In the genomic region with DNA sequence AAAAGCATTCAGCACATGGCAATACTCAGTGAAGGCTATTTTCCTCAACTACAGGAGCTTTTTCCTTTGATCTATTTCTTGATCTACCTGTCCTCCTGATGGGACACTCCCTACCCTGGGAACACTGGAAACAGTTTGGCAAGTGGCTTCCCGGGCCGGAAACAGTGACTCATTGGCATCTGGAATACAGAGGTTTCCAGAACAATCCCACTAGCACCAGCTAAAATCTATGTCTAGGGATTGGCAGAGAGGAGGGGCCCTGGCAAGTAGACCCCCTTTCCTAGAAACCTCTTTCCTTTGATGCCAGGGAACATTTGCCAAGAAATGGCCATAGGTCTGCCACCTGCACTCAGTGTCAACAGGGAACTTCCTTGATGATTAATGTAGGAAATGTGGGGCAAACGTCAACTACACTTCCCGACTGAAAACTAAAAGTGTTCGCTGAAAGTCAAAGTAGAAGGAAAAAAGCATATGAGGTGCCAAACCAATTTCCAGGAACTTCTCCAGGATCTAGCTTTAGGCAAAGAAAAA, we compare ENCODE assay signal across 1 cellular context.
TF ChIP-seq lines count a peak whose summit lies in the region.

No MANE protein-coding gene starts in this region.

TF ChIP-seq in SK-N-SH treated with all-trans-retinoic acid at 6 μM for 48 hours, 23 proteins besides CTCF, POLR2A, EP300 and RAD21 (continued from another document):
- TF ChIP-seq, protein P1, sequence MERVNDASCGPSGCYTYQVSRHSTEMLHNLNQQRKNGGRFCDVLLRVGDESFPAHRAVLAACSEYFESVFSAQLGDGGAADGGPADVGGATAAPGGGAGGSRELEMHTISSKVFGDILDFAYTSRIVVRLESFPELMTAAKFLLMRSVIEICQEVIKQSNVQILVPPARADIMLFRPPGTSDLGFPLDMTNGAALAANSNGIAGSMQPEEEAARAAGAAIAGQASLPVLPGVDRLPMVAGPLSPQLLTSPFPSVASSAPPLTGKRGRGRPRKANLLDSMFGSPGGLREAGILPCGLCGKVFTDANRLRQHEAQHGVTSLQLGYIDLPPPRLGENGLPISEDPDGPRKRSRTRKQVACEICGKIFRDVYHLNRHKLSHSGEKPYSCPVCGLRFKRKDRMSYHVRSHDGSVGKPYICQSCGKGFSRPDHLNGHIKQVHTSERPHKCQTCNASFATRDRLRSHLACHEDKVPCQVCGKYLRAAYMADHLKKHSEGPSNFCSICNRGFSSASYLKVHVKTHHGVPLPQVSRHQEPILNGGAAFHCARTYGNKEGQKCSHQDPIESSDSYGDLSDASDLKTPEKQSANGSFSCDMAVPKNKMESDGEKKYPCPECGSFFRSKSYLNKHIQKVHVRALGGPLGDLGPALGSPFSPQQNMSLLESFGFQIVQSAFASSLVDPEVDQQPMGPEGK (CRISPR knock-in tag; IDR thresholded peaks at IDR 0.05; ENCODE audit: borderline replicate concordance): no peak
- TF ChIP-seq BACH2 (CRISPR knock-in tag; IDR thresholded peaks at IDR 0.05; ENCODE audit: borderline replicate concordance) (no peak), ESRRG (CRISPR knock-in tag; IDR thresholded peaks at IDR 0.05) (no peak), ZNF565 (CRISPR knock-in tag; conservative IDR thresholded peaks at IDR 0.05; ENCODE audit: low read depth) (no peak)
- TF ChIP-seq, protein P2, sequence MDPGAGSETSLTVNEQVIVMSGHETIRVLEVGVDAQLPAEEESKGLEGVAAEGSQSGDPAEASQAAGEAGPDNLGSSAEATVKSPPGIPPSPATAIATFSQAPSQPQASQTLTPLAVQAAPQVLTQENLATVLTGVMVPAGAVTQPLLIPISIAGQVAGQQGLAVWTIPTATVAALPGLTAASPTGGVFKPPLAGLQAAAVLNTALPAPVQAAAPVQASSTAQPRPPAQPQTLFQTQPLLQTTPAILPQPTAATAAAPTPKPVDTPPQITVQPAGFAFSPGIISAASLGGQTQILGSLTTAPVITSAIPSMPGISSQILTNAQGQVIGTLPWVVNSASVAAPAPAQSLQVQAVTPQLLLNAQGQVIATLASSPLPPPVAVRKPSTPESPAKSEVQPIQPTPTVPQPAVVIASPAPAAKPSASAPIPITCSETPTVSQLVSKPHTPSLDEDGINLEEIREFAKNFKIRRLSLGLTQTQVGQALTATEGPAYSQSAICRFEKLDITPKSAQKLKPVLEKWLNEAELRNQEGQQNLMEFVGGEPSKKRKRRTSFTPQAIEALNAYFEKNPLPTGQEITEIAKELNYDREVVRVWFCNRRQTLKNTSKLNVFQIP (CRISPR knock-in tag; IDR thresholded peaks at IDR 0.05; ENCODE audit: borderline replicate concordance, low read depth): no peak
- TF ChIP-seq, protein P3, sequence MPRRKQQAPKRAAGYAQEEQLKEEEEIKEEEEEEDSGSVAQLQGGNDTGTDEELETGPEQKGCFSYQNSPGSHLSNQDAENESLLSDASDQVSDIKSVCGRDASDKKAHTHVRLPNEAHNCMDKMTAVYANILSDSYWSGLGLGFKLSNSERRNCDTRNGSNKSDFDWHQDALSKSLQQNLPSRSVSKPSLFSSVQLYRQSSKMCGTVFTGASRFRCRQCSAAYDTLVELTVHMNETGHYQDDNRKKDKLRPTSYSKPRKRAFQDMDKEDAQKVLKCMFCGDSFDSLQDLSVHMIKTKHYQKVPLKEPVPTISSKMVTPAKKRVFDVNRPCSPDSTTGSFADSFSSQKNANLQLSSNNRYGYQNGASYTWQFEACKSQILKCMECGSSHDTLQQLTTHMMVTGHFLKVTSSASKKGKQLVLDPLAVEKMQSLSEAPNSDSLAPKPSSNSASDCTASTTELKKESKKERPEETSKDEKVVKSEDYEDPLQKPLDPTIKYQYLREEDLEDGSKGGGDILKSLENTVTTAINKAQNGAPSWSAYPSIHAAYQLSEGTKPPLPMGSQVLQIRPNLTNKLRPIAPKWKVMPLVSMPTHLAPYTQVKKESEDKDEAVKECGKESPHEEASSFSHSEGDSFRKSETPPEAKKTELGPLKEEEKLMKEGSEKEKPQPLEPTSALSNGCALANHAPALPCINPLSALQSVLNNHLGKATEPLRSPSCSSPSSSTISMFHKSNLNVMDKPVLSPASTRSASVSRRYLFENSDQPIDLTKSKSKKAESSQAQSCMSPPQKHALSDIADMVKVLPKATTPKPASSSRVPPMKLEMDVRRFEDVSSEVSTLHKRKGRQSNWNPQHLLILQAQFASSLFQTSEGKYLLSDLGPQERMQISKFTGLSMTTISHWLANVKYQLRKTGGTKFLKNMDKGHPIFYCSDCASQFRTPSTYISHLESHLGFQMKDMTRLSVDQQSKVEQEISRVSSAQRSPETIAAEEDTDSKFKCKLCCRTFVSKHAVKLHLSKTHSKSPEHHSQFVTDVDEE (CRISPR knock-in tag; IDR thresholded peaks at IDR 0.05): no peak
